ENCODE assay signal across 1 cellular context in genomic region chr21:42523941-42524340, GRCh38.
TF ChIP-seq lines count a peak whose summit lies in the region.

No MANE protein-coding gene starts in this region.

TF ChIP-seq in GM23338, 12 proteins besides CTCF, POLR2A, EP300 and RAD21 (continued from another document):
- TF ChIP-seq ZNF462 (CRISPR knock-in tag; IDR thresholded peaks at IDR 0.05) (no peak), POLR2AphosphoS5 (IDR thresholded peaks at IDR 0.05; ENCODE audit: low read depth) (no peak), ZNF114 (CRISPR knock-in tag; IDR thresholded peaks at IDR 0.05) (no peak), EZH2 (IDR thresholded peaks at IDR 0.05; ENCODE audit: low read depth, unreplicated experiment) (no peak), CREB1 (CRISPR knock-in tag; IDR thresholded peaks at IDR 0.05; ENCODE audit: low read depth) (no peak), STAT1 (IDR thresholded peaks at IDR 0.05; ENCODE audit: unreplicated experiment) (no peak), NANOG (IDR thresholded peaks at IDR 0.05; ENCODE audit: borderline replicate concordance) (no peak)
- TF ChIP-seq, protein P1, sequence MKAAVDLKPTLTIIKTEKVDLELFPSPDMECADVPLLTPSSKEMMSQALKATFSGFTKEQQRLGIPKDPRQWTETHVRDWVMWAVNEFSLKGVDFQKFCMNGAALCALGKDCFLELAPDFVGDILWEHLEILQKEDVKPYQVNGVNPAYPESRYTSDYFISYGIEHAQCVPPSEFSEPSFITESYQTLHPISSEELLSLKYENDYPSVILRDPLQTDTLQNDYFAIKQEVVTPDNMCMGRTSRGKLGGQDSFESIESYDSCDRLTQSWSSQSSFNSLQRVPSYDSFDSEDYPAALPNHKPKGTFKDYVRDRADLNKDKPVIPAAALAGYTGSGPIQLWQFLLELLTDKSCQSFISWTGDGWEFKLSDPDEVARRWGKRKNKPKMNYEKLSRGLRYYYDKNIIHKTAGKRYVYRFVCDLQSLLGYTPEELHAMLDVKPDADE (IDR thresholded peaks at IDR 0.05), result no peak
